In the genomic region with DNA sequence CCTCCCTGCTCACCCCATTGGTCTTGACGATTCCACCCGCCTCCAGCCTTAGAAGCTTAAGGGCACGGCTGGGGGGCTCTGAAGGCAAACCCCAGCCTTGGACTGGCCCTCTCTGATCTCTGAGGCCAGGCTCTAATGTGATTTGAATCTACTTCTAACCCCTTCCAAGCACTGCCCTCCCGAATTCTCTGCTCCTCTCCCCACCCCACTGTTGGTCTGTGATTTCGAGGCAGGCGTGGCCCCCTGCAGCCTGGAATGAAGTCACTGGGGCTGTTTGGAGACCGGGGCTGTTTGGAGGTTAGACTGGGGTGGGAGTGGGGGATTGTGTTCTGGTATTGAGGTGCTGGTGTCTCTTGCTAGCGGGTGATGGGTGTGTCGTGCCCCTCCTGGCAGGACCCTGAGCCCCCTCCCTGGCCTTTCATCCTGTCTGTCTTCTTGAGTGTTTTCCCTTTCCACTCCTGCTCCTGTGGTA, we compare ENCODE assay signal across 11 cellular contexts. TPM values are rescaled to one million over a fixed set of nuclear protein-coding genes. Genes with fewer than 3 reads are reported as not detected.
DNase-seq lines count a peak whose midpoint lies in the region; ATAC-seq and TF ChIP-seq lines count a peak whose summit lies in the region.
"Had no signal": no experiment of that assay in that cellular context is flagged by ENCODE, and none has a peak within 500 bp of the region (broad histone marks: within the 10 kb centered on the region; RNA-seq: fewer than 3 reads in every experiment).

No MANE protein-coding gene starts in this region.

- no peaks in the 10 kb centered on the region for H3K9me3 ChIP-seq in left ventricle myocardium inferior (replicated peaks)
- H3K9me3 ChIP-seq in right atrium auricular region = no peaks in the 10 kb centered on the region
- H3K9me3 ChIP-seq in ectodermal cell (ENCODE audit: control insufficient read depth, low read length) = no peaks in the 10 kb centered on the region

- no peak for TF ChIP-seq CTCF in left ventricle myocardium inferior (IDR thresholded peaks at IDR 0.05; ENCODE audit: borderline replicate concordance)
- TF ChIP-seq CTCF in right atrium auricular region (IDR thresholded peaks at IDR 0.05) = no peak
- no peak for TF ChIP-seq CTCF in mesothelial cell of epicardium (IDR thresholded peaks at IDR 0.05; ENCODE audit: unreplicated experiment)

- peaks cover 29% of the 10 kb centered on the region for H3K27me3 Mint-ChIP-seq in mesothelial cell of epicardium (ENCODE audit: low read depth)

- H3K27ac Mint-ChIP-seq in mesothelial cell of epicardium = peak overlapping the region; percentile 95
- H3K27ac Mint-ChIP-seq: activated B cell treated with CpG ODN at 0.5 μM for 24 hours; CD8-positive, alpha-beta T cell had no signal

- H3K4me1 ChIP-seq in left ventricle myocardium inferior (peaks cover 42% of the 10 kb centered on the region), right atrium auricular region (peaks cover 0 to 39% of the 10 kb centered on the region in 2 donors), ectodermal cell (ENCODE audit: control insufficient read depth, insufficient read depth, low read length) (peaks cover 26% of the 10 kb centered on the region)

- no peaks in the 10 kb centered on the region for H3K36me3 ChIP-seq in left ventricle myocardium inferior
- H3K36me3 ChIP-seq in right atrium auricular region = no peaks in the 10 kb centered on the region
- H3K36me3 ChIP-seq in ectodermal cell (ENCODE audit: control insufficient read depth, insufficient read depth, low read length) = no peaks in the 10 kb centered on the region
- H3K36me3 ChIP-seq: cardiac muscle cell had no signal

- H3K4me3 Mint-ChIP-seq in mesothelial cell of epicardium = peak overlapping the region; percentile 89
- H3K4me3 Mint-ChIP-seq: CD8-positive, alpha-beta T cell had no signal

- H3K36me3 Mint-ChIP-seq in mesothelial cell of epicardium = peaks cover 9% of the 10 kb centered on the region
- H3K36me3 Mint-ChIP-seq: CD8-positive, alpha-beta T cell had no signal

- peaks cover 39% of the 10 kb centered on the region for H3K4me1 Mint-ChIP-seq in mesothelial cell of epicardium

- H3K9me3 Mint-ChIP-seq in mesothelial cell of epicardium = no peaks in the 10 kb centered on the region
- H3K9me3 Mint-ChIP-seq: activated B cell treated with CpG ODN at 0.5 μM for 24 hours; CD8-positive, alpha-beta T cell had no signal

- intact Hi-C loops in left ventricle myocardium inferior (cut with micrococcal nuclease) = no loop called here

- DNase-seq in left ventricle myocardium inferior (no peak), right atrium auricular region (ENCODE audit: low spot score) (no peak), mesothelial cell of epicardium (ENCODE audit: low spot score in 2 of 2, unreplicated experiment in 2 of 2) (no peak), AML-193 (lab: John Stamatoyannopoulos, UW) (no peak), NCI-H2171 treated with DMSO at 0.1 percent for 48 hours (lab: John Stamatoyannopoulos, UW) (no peak), EL (no peak)
- DNase-seq: activated B cell treated with CpG ODN at 0.5 μM for 24 hours; CD8-positive, alpha-beta T cell had no signal

- 18% methylated on average over 9 of the region's 9 CpGs for WGBS in ectodermal cell, 2 experiments

- ATAC-seq in GM19328 (IDR thresholded peaks at IDR 0.05; ENCODE audit: unreplicated experiment) = no peak
- ATAC-seq: CD8-positive, alpha-beta T cell had no signal

- H3K4me3 ChIP-seq in left ventricle myocardium inferior (peak overlapping the region; percentile 57), right atrium auricular region (peak overlapping the region in 1 of 2 donors; percentile 33), ectodermal cell (ENCODE audit: insufficient read depth, low read depth, low read length) (peak overlapping the region; percentile 46)

- H3K27ac ChIP-seq in left ventricle myocardium inferior (replicated peaks) (no peak overlapping the region), right atrium auricular region (no peak overlapping the region), ectodermal cell (ENCODE audit: insufficient read depth, low read depth, low read length, poor library complexity, severe bottlenecking) (no peak overlapping the region)
- H3K27ac ChIP-seq: cardiac muscle cell had no signal

- H3K27me3 ChIP-seq in left ventricle myocardium inferior (ENCODE audit: low read depth) = peaks cover 89% of the 10 kb centered on the region
- H3K27me3 ChIP-seq in right atrium auricular region = peaks cover 4 to 5% of the 10 kb centered on the region in 2 donors
- H3K27me3 ChIP-seq in ectodermal cell (ENCODE audit: control insufficient read depth, insufficient read depth, low read length, poor library complexity, severe bottlenecking) = peaks cover 48% of the 10 kb centered on the region

RNA-seq across cellular contexts. Expression of a gene that starts 2.2 kb away (rescaled TPM):
- total RNA-seq in left ventricle myocardium inferior (1.1 TPM), right atrium auricular region (1 to 10 TPM; 3.4 to 5.8 TPM), mesothelial cell of epicardium (44.6 to 53.3 TPM (median 46.4 TPM) in 3 replicates)
- polyA plus RNA-seq in ectodermal cell (2013, experiment 1 of 4) = 4.0 TPM
- polyA plus RNA-seq in ectodermal cell (2013, experiment 2 of 4) = 2.9 TPM
- polyA plus RNA-seq in ectodermal cell (2013, experiment 3 of 4) = 2.5 TPM
- polyA plus RNA-seq in ectodermal cell (2013, experiment 4 of 4) = 2.6 TPM
- total RNA-seq: CD8-positive, alpha-beta T cell had no signal

RNA-seq across cellular contexts. Expression of a gene that starts 9.6 kb away (rescaled TPM):
- total RNA-seq in left ventricle myocardium inferior = 57.1 TPM
- 10 to 100 TPM; 77.5 to 77.8 TPM for total RNA-seq in right atrium auricular region
- polyA plus RNA-seq in ectodermal cell (2013, experiment 1 of 4) = 45.5 TPM
- 45.0 TPM for polyA plus RNA-seq in ectodermal cell (2013, experiment 2 of 4)
- polyA plus RNA-seq in ectodermal cell (2013, experiment 3 of 4) = 45.8 TPM
- 50.9 TPM for polyA plus RNA-seq in ectodermal cell (2013, experiment 4 of 4)
- total RNA-seq in mesothelial cell of epicardium = 35.3 to 35.9 TPM (median 35.3 TPM) in 3 replicates

RNA-seq across cellular contexts. Expression of a gene that starts 40.1 kb away (rescaled TPM):
- 61.0 TPM for total RNA-seq in left ventricle myocardium inferior
- 10 to 100 TPM; 73.5 to 85.5 TPM for total RNA-seq in right atrium auricular region
- 92.9 TPM for polyA plus RNA-seq in ectodermal cell (2013, experiment 1 of 4)
- 108 TPM for polyA plus RNA-seq in ectodermal cell (2013, experiment 2 of 4)
- 76.4 TPM for polyA plus RNA-seq in ectodermal cell (2013, experiment 3 of 4)
- polyA plus RNA-seq in ectodermal cell (2013, experiment 4 of 4) = 82.8 TPM
- 141 to 146 TPM (median 142 TPM) in 3 replicates for total RNA-seq in mesothelial cell of epicardium

RNA-seq across cellular contexts. Expression of a gene that starts 52.1 kb away (rescaled TPM):
- total RNA-seq in left ventricle myocardium inferior (10.7 TPM), right atrium auricular region (10 to 100 TPM; 14.0 to 21.6 TPM), mesothelial cell of epicardium (36.8 to 39.1 TPM (median 37.1 TPM) in 3 replicates)
- polyA plus RNA-seq in ectodermal cell (2013, experiment 1 of 4) = 20.3 TPM
- polyA plus RNA-seq in ectodermal cell (2013, experiment 2 of 4) = 17.9 TPM
- polyA plus RNA-seq in ectodermal cell (2013, experiment 3 of 4) = 13.2 TPM
- polyA plus RNA-seq in ectodermal cell (2013, experiment 4 of 4) = 16.9 TPM
